Comparison of ENCODE assay signal across 21 cellular contexts in the genomic region with DNA sequence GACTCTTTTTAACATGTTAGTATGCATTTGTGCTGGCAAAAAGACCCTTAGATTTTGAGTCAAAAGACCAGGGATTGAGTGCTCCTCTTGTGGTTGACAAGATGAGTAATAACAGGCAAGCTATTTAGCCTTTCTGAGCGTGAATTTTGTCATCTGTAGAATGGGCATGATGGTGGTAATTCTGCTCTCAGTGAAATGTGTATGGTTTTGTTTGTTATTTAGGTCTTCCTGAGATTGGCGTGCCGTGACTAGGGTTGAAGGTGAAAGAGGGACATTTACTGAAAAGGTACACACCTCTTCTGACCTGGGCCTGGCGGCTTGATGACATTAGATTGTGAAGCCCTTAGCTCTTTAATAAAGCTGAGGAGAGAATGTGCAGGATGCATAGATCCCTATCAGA. TPM values are rescaled to one million over a fixed set of nuclear protein-coding genes. Genes with fewer than 3 reads are reported as not detected.
DNase-seq lines count a peak whose midpoint lies in the region; ATAC-seq and TF ChIP-seq lines count a peak whose summit lies in the region.
"Had no signal": no experiment of that assay in that cellular context is flagged by ENCODE, and none has a peak within 500 bp of the region (broad histone marks: within the 10 kb centered on the region; RNA-seq: fewer than 3 reads in every experiment).

No MANE protein-coding gene starts in this region.

- peak overlapping the region; percentile 92 for H3K27ac ChIP-seq in neutrophil
- no peak overlapping the region for H3K27ac ChIP-seq in Peyer's patch
- H3K27ac ChIP-seq: adrenal gland; BLaER1 treated with 17β-estradiol and CSF1 and Interleukin-3, amounts not matched to agents 10 nM and 100 nM; gastrocnemius medialis had no signal

- peaks cover 39 to 40% of the 10 kb centered on the region in 2 experiments for H3K4me1 ChIP-seq in neutrophil (ENCODE audit: control insufficient read depth in 1 of 2, insufficient read depth in 1 of 2, low read depth in 1 of 2, low read length in 1 of 2)
- H3K4me1 ChIP-seq in Peyer's patch, result no peaks in the 10 kb centered on the region
- H3K4me1 ChIP-seq: adrenal gland, gastrocnemius medialis had no signal

- no peaks in the 10 kb centered on the region for H3K36me3 ChIP-seq in neutrophil
- H3K36me3 ChIP-seq in Peyer's patch, result no peaks in the 10 kb centered on the region
- H3K36me3 ChIP-seq: adrenal gland; BLaER1 treated with 17β-estradiol and CSF1 and Interleukin-3, amounts not matched to agents 10 nM and 100 nM; gastrocnemius medialis had no signal

- no peak for TF ChIP-seq POLR2A in Peyer's patch (IDR thresholded peaks at IDR 0.05)

- H3K27me3 Mint-ChIP-seq in activated T-cell treated with anti-CD3 and anti-CD28 coated beads, Interleukin-2, amount 50 U/mL, for 24 hours, result peaks cover 3% of the 10 kb centered on the region
- H3K27me3 Mint-ChIP-seq in activated T-cell treated with anti-CD3 and anti-CD28 coated beads, Interleukin-2, amount 50 U/mL, for 4 hours (ENCODE audit: low read depth), result peaks cover 12% of the 10 kb centered on the region

- H3K9me3 Mint-ChIP-seq in activated T-cell treated with anti-CD3 and anti-CD28 coated beads, Interleukin-2, amount 50 U/mL, for 24 hours, result no peaks in the 10 kb centered on the region
- H3K9me3 Mint-ChIP-seq in activated T-cell treated with anti-CD3 and anti-CD28 coated beads, Interleukin-2, amount 50 U/mL, for 4 hours, result no peaks in the 10 kb centered on the region
- H3K9me3 Mint-ChIP-seq: neural crest cell; stimulated activated naive B cell treated with anti-CD40 and anti-IgM and Interleukin-4, amounts not matched to agents 10 μg/mL and 1 μg/mL and 100 μg/mL, for 72 hours had no signal

- TF ChIP-seq CTCF in neutrophil (IDR thresholded peaks at IDR 0.05) (no peak), Peyer's patch (IDR thresholded peaks at IDR 0.05) (no peak)

- H3K4me1 Mint-ChIP-seq in activated T-cell treated with anti-CD3 and anti-CD28 coated beads, Interleukin-2, amount 50 U/mL, for 24 hours (ENCODE audit: low read depth), result peaks cover 16% of the 10 kb centered on the region
- peaks cover 7% of the 10 kb centered on the region for H3K4me1 Mint-ChIP-seq in activated T-cell treated with anti-CD3 and anti-CD28 coated beads, Interleukin-2, amount 50 U/mL, for 4 hours (ENCODE audit: low read depth)
- H3K4me1 Mint-ChIP-seq: neural crest cell; stimulated activated naive B cell treated with anti-CD40 and anti-IgM and Interleukin-4, amounts not matched to agents 10 μg/mL and 1 μg/mL and 100 μg/mL, for 72 hours had no signal

- DNase-seq in activated T-cell treated with anti-CD3 and anti-CD28 coated beads, Interleukin-2, amount 50 U/mL, for 24 hours, result no peak
- DNase-seq in activated T-cell treated with anti-CD3 and anti-CD28 coated beads, Interleukin-2, amount 50 U/mL, for 4 hours, result no peak
- DNase-seq in Peyer's patch (no peak), NCI-H774 (lab: John Stamatoyannopoulos, UW) (no peak)
- DNase-seq: adrenal gland; DMS 273 treated with DMSO at 0.1 percent for 48 hours; gastrocnemius medialis; left cardiac atrium; NCI-H1417; NCI-H2171 treated with DMSO at 0.1 percent for 48 hours; NCI-H82; retina; stimulated activated CD4-positive, alpha-beta T cell treated with anti-CD3 and anti-CD28 coated beads, Interleukin-12 subunit alpha, Interleukin-12 subunit beta, amount 100 ng/mL, for 4 hours; stimulated activated naive B cell treated with anti-CD40 and anti-IgM and Interleukin-4, amounts not matched to agents 10 μg/mL and 1 μg/mL and 100 μg/mL, for 72 hours; trophoblast cell had no signal

- H3K4me3 Mint-ChIP-seq in activated T-cell treated with anti-CD3 and anti-CD28 coated beads, Interleukin-2, amount 50 U/mL, for 24 hours, result no peak overlapping the region
- H3K4me3 Mint-ChIP-seq in activated T-cell treated with anti-CD3 and anti-CD28 coated beads, Interleukin-2, amount 50 U/mL, for 4 hours, result no peak overlapping the region
- H3K4me3 Mint-ChIP-seq: neural crest cell; stimulated activated naive B cell treated with anti-CD40 and anti-IgM and Interleukin-4, amounts not matched to agents 10 μg/mL and 1 μg/mL and 100 μg/mL, for 72 hours had no signal

- H3K4me3 ChIP-seq in neutrophil (ENCODE audit: low read depth in 1 of 2, low read length in 1 of 2), result no peak overlapping the region
- no peak overlapping the region for H3K4me3 ChIP-seq in Peyer's patch
- H3K4me3 ChIP-seq: adrenal gland; BLaER1 treated with 17β-estradiol and CSF1 and Interleukin-3, amounts not matched to agents 10 nM and 100 nM; gastrocnemius medialis had no signal

- ATAC-seq in activated T-cell treated with anti-CD3 and anti-CD28 coated beads, Interleukin-2, amount 50 U/mL, for 4 hours, result no peak
- ATAC-seq in GM21526 (IDR thresholded peaks at IDR 0.05; ENCODE audit: low FRiP score, unreplicated experiment), result peak; percentile 60
- peak; percentile 56 for ATAC-seq in HG03045 (IDR thresholded peaks at IDR 0.05; ENCODE audit: unreplicated experiment)
- ATAC-seq in HG03108 (IDR thresholded peaks at IDR 0.05; ENCODE audit: unreplicated experiment), result no peak
- ATAC-seq: gastrocnemius medialis; left cardiac atrium; stimulated activated naive B cell treated with anti-CD40 and anti-IgM and Interleukin-4, amounts not matched to agents 10 μg/mL and 1 μg/mL and 100 μg/mL, for 72 hours had no signal

- H3K9me3 ChIP-seq in neutrophil (no peaks in the 10 kb centered on the region), Peyer's patch (no peaks in the 10 kb centered on the region)
- H3K9me3 ChIP-seq: adrenal gland, gastrocnemius medialis had no signal

- peak overlapping the region; percentile 13 for H3K27ac Mint-ChIP-seq in activated T-cell treated with anti-CD3 and anti-CD28 coated beads, Interleukin-2, amount 50 U/mL, for 24 hours
- H3K27ac Mint-ChIP-seq: stimulated activated naive B cell treated with anti-CD40 and anti-IgM and Interleukin-4, amounts not matched to agents 10 μg/mL and 1 μg/mL and 100 μg/mL, for 72 hours had no signal

- no peaks in the 10 kb centered on the region for H3K27me3 ChIP-seq in neutrophil
- H3K27me3 ChIP-seq in Peyer's patch, result no peaks in the 10 kb centered on the region
- H3K27me3 ChIP-seq: BLaER1 treated with 17β-estradiol and CSF1 and Interleukin-3, amounts not matched to agents 10 nM and 100 nM; gastrocnemius medialis had no signal

- H3K36me3 Mint-ChIP-seq in activated T-cell treated with anti-CD3 and anti-CD28 coated beads, Interleukin-2, amount 50 U/mL, for 24 hours (ENCODE audit: low read depth), result no peaks in the 10 kb centered on the region
- H3K36me3 Mint-ChIP-seq in activated T-cell treated with anti-CD3 and anti-CD28 coated beads, Interleukin-2, amount 50 U/mL, for 4 hours (ENCODE audit: insufficient read depth), result no peaks in the 10 kb centered on the region
- H3K36me3 Mint-ChIP-seq: stimulated activated naive B cell treated with anti-CD40 and anti-IgM and Interleukin-4, amounts not matched to agents 10 μg/mL and 1 μg/mL and 100 μg/mL, for 72 hours had no signal

RNA-seq across cellular contexts. Expression of a gene that starts 8.4 kb away (rescaled TPM):
- total RNA-seq in activated T-cell treated with anti-CD3 and anti-CD28 coated beads, Interleukin-2, amount 50 U/mL, for 4 hours, result 10 to 100 TPM in 2 of 3 donors, 1 to 10 TPM in 1; 9.6 to 13.7 (median 11.1) TPM
- 10 to 100 TPM; 14.2 to 50.3 (median 17.8) TPM for total RNA-seq in Peyer's patch

Comparison
In these comparisons a context has a peak if more than half of its experiments do, and no peak if none do; other contexts are left out.
1. ATAC-seq: peak in GM21526 (single experiment) and HG03045 (single experiment); none in activated T-cell treated with anti-CD3 and anti-CD28 coated beads, Interleukin-2, amount 50 U/mL, for 4 hours (0 of 2) and HG03108 (single experiment).